Comparison of ENCODE assay signal across 8 cellular contexts in genomic region chr11:62601114-62601363, GRCh38. TPM values are rescaled to one million over a fixed set of nuclear protein-coding genes. Genes with fewer than 3 reads are reported as not detected.
DNase-seq lines count a peak whose midpoint lies in the region; ATAC-seq and TF ChIP-seq lines count a peak whose summit lies in the region.

No MANE protein-coding gene starts in this region.

- H3K27me3 Mint-ChIP-seq in glutamatergic neuron (ENCODE audit: unreplicated experiment), result peaks cover 27% of the 10 kb centered on the region

- H3K36me3 Mint-ChIP-seq in glutamatergic neuron (ENCODE audit: unreplicated experiment), result peaks cover 8% of the 10 kb centered on the region

- peaks cover 28% of the 10 kb centered on the region for H3K9me3 Mint-ChIP-seq in glutamatergic neuron (ENCODE audit: unreplicated experiment)

- DNase-seq in GM10248 (ENCODE audit: extremely low spot score) (peak; percentile 24), HL-60 (ENCODE audit: low read depth in 1 of 2, low spot score in 1 of 2) (peak; percentile 30 to 57), activated T-helper 1 cell treated with Interleukin-2 at 50 U/mL for 16 hours (ENCODE audit: low read depth) (peak; percentile 32), glutamatergic neuron (no peak), posterior cingulate gyrus (peak in 7 of 10 donors; percentile 37 to 91 (median 46)), HuH-7.5 (ENCODE audit: low spot score) (no peak), NCI-H446 (lab: John Stamatoyannopoulos, UW) (no peak)

- no peak for TF ChIP-seq CTCF in GM10248 (IDR thresholded peaks at IDR 0.05; ENCODE audit: control extremely low read depth, extremely low read depth, low read depth, missing control alignments)
- no peak for TF ChIP-seq CTCF in HL-60 (IDR thresholded peaks at IDR 0.05; ENCODE audit: insufficient read depth, low read length)
- TF ChIP-seq CTCF in glutamatergic neuron (IDR thresholded peaks at IDR 0.05; ENCODE audit: partially characterized antibody, unreplicated experiment), result no peak

- H3K27me3 ChIP-seq in HL-60 (ENCODE audit: insufficient read depth, poor library complexity, severe bottlenecking), result no peaks in the 10 kb centered on the region

- no peak for ATAC-seq in HG02678 (IDR thresholded peaks at IDR 0.05; ENCODE audit: unreplicated experiment)

- intact Hi-C loops in posterior cingulate gyrus (cut with DNase I), result loop anchor here (1.0 to 2.0 kb wide), 2 partner anchors 8 to 20 kb away; partner anchors contain the start of gene B3GAT3

- H3K4me1 Mint-ChIP-seq in glutamatergic neuron (ENCODE audit: low read depth, unreplicated experiment), result peaks cover 23% of the 10 kb centered on the region

- CTCF ChIA-PET in GM10248 (lab: Yijun Ruan, JAX), result interaction anchor here (0.8 to 2.1 kb wide), 5 partner anchors 9 to 176 kb away, joined by 4 to 26 read pairs (median 5); partner anchors contain the start of gene TUT1

- H3K27ac Mint-ChIP-seq in glutamatergic neuron (ENCODE audit: unreplicated experiment), result peak overlapping the region; percentile 93

- peak overlapping the region; percentile 99 for H3K4me3 Mint-ChIP-seq in glutamatergic neuron (ENCODE audit: unreplicated experiment)

- H3K27ac ChIP-seq in HL-60 (replicated peaks), result peak overlapping the region; percentile 97

- peak overlapping the region; percentile 81 for H3K4me3 ChIP-seq in HL-60 (replicated peaks; ENCODE audit: insufficient read depth, low read length)

- POLR2A ChIA-PET in GM10248 (lab: Yijun Ruan, JAX), result interaction anchor here (1.0 to 3.1 kb wide), 7 partner anchors 9 to 240 kb away, joined by 3 to 64 read pairs (median 6); partner anchors contain the start of genes C11orf98, CSKMT, INTS5 and TUT1

RNA-seq across cellular contexts. Expression of gene MTA2, which starts 0.6 kb away (rescaled TPM):
- total RNA-seq in glutamatergic neuron (ENCODE audit: unreplicated experiment), result 172 TPM

RNA-seq across cellular contexts. Expression of gene TUT1, which starts 9.7 kb away (rescaled TPM):
- 29.7 TPM for total RNA-seq in glutamatergic neuron (ENCODE audit: unreplicated experiment)

RNA-seq across cellular contexts. Expression of gene EML3, which starts 11.5 kb away (rescaled TPM):
- total RNA-seq in glutamatergic neuron (ENCODE audit: unreplicated experiment), result 26.7 TPM

RNA-seq across cellular contexts. Expression of gene ROM1, which starts 12.0 kb away (rescaled TPM):
- 1.3 TPM for total RNA-seq in glutamatergic neuron (ENCODE audit: unreplicated experiment)

RNA-seq across cellular contexts. Expression of gene B3GAT3, which starts 20.7 kb away (rescaled TPM):
- total RNA-seq in glutamatergic neuron (ENCODE audit: unreplicated experiment), result 71.6 TPM

Comparison
In these comparisons a context has a peak if more than half of its experiments do, and no peak if none do; other contexts are left out.
1. DNase-seq: peak in GM10248 (single experiment), HL-60 (2 of 2), activated T-helper 1 cell treated with Interleukin-2 at 50 U/mL for 16 hours (single experiment) and posterior cingulate gyrus (7 of 10); none in glutamatergic neuron (single experiment), HuH-7.5 (single experiment) and NCI-H446 (0 of 2).